1 cellular context compared by ENCODE assay signal in the genomic region with DNA sequence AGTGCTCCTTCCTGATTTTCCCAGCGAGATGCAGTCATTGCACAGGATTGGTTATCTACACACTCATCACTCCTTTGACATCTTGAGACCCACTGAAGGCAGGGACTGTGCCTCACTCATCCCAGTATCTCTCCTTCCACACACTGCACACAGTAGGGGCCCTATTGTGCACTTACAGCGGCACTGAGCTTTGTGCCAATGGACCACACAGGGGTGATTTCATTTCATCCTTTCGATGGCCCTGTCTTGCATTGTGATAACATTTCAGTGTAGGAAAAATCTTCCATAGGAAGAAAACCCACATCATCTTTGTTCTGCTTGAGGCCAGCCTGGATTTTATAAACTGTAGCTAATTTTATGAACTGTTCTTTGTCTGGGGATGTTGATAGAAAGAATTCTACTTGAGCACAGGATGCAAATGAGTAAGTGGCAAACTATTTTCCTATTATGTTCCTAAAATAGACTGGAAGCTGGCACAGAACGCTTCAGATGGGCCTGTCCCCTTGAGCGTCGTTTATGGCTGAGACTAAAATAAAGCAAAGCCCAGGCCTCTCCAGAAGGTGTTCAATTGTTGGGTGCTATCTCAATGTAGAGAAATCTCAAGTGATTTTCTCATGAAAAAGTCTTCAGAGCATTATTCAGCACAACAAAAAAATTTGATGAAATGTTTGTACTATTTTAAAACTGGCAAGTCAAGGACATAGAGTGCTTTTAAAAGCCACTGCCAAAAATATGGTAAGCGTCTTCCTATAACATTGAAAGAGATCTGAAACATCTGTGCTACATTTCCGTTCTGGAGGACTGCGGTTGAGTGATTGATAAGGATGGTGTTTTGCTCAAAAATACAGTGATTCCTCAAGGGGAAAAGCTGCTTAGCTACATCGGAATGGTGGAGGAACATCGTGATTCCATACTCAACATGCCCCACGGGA.
TF ChIP-seq lines count a peak whose summit lies in the region.

No MANE protein-coding gene starts in this region.

TF ChIP-seq in SK-N-SH, 30 proteins besides CTCF, POLR2A, EP300 and RAD21 (continued from another document):
- TF ChIP-seq ZBTB33 (IDR thresholded peaks at IDR 0.05; ENCODE audit: borderline replicate concordance, low read depth), result no peak
- no peak for TF ChIP-seq FOXJ3 (CRISPR knock-in tag; IDR thresholded peaks at IDR 0.05)
- TF ChIP-seq NRF1 (IDR thresholded peaks at IDR 0.05; ENCODE audit: low read depth, low read length), result no peak
- TF ChIP-seq RCOR1 (IDR thresholded peaks at IDR 0.05; ENCODE audit: low read length), result no peak
- no peak for TF ChIP-seq ELF1 (IDR thresholded peaks at IDR 0.05)
- TF ChIP-seq NFIC (IDR thresholded peaks at IDR 0.05; ENCODE audit: borderline replicate concordance), result peak; percentile 54
- no peak for TF ChIP-seq USF2 (IDR thresholded peaks at IDR 0.05; ENCODE audit: borderline replicate concordance, low read depth, low read length)
- TF ChIP-seq, protein P1, sequence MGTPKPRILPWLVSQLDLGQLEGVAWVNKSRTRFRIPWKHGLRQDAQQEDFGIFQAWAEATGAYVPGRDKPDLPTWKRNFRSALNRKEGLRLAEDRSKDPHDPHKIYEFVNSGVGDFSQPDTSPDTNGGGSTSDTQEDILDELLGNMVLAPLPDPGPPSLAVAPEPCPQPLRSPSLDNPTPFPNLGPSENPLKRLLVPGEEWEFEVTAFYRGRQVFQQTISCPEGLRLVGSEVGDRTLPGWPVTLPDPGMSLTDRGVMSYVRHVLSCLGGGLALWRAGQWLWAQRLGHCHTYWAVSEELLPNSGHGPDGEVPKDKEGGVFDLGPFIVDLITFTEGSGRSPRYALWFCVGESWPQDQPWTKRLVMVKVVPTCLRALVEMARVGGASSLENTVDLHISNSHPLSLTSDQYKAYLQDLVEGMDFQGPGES (IDR thresholded peaks at IDR 0.05; ENCODE audit: low read depth, low read length), result no peak
- TF ChIP-seq RFX5 (IDR thresholded peaks at IDR 0.05; ENCODE audit: low read length), result no peak
- TF ChIP-seq EZH2phosphoT487 (IDR thresholded peaks at IDR 0.05; ENCODE audit: borderline replicate concordance, low read depth), result no peak
- peak; percentile 50; the same call in 1 of the 2 replicates for TF ChIP-seq FOXM1 (IDR thresholded peaks at IDR 0.05; ENCODE audit: low read depth)
- no peak for TF ChIP-seq CHD2 (IDR thresholded peaks at IDR 0.05; ENCODE audit: low read length, partially characterized antibody)
- peak; percentile 43 for TF ChIP-seq POLR2AphosphoS5 (IDR thresholded peaks at IDR 0.05; ENCODE audit: low read depth, low read length)
- TF ChIP-seq, protein P2, sequence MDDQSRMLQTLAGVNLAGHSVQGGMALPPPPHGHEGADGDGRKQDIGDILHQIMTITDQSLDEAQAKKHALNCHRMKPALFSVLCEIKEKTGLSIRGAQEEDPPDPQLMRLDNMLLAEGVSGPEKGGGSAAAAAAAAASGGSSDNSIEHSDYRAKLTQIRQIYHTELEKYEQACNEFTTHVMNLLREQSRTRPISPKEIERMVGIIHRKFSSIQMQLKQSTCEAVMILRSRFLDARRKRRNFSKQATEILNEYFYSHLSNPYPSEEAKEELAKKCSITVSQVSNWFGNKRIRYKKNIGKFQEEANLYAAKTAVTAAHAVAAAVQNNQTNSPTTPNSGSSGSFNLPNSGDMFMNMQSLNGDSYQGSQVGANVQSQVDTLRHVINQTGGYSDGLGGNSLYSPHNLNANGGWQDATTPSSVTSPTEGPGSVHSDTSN (IDR thresholded peaks at IDR 0.05), result peak; percentile 90
- no peak for TF ChIP-seq SMC3 (IDR thresholded peaks at IDR 0.05; ENCODE audit: low read depth, low read length)
- peak; percentile 56 for TF ChIP-seq TEAD4 (IDR thresholded peaks at IDR 0.05; ENCODE audit: borderline replicate concordance, insufficient read depth)
- TF ChIP-seq YY1 (IDR thresholded peaks at IDR 0.05; ENCODE audit: low read depth), result peak; percentile 23; the same call in 1 of the 2 replicates
- TF ChIP-seq GABPA (IDR thresholded peaks at IDR 0.05; ENCODE audit: low read depth), result no peak
- TF ChIP-seq TAF1 (IDR thresholded peaks at IDR 0.05; ENCODE audit: borderline replicate concordance, low read depth, low read length), result no peak
- peak; percentile 87 for TF ChIP-seq TCF12 (IDR thresholded peaks at IDR 0.05)
- TF ChIP-seq MXI1 (IDR thresholded peaks at IDR 0.05; ENCODE audit: low read depth, low read length), result no peak
- TF ChIP-seq REST (IDR thresholded peaks at IDR 0.05; ENCODE audit: low read depth, low read length), result no peak
